Comparison of ENCODE assay signal across 7 cellular contexts in the genomic region with DNA sequence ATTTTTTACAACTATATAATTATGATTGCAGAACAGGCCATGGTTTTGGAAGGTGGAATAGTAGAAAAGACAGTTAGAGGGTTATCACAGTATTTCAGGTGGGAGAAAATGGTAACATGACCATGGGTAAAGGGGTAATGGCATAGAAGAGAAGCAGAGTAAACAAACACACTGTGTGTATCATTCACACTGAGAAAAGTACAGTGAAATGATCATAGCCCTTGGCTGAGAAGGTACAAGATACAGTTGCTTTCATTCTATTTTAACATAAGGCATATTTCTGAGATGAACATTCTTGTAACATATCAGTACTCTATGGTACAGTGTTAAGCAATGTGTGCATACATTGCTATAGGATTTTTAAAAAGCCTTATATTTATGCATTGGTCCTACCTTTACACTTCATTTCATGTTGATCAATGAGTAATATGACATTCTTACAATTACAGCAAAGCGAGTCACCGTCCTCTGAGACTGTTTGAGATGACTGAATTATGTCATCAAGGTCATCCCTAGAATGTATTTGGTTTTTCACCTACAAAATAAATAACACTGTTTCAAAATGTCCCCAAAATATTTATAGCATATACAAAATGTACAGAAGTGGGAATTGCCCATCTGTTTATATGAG.
DNase-seq lines count a peak whose midpoint lies in the region; ATAC-seq and TF ChIP-seq lines count a peak whose summit lies in the region.
"Not testable (repeated sequence)": the region's sequence is repeated elsewhere in the genome, so short reads cannot be mapped to it uniquely, and the experiment has no call there.

No MANE protein-coding gene starts in this region.

- not testable (repeated sequence) for TF ChIP-seq CTCF in HCT116 (IDR thresholded peaks at IDR 0.05 in 2 of 3, conservative IDR thresholded peaks at IDR 0.05 in 1 of 3; ENCODE audit: borderline replicate concordance in 1 of 3, insufficient read depth in 1 of 3, low read depth in 2 of 3, low read length in 2 of 3); PC-3 (conservative IDR thresholded peaks at IDR 0.05; ENCODE audit: low read depth, low read length); RWPE2 (IDR thresholded peaks at IDR 0.05; ENCODE audit: poor library complexity, severe bottlenecking)

- H3K36me3 Mint-ChIP-seq in activated T-cell treated with anti-CD3 and anti-CD28 coated beads, Interleukin-2, amount 50 U/mL, for 4 hours (ENCODE audit: insufficient read depth): peaks cover 10% of the 10 kb centered on the region
- not testable (repeated sequence) for H3K36me3 Mint-ChIP-seq in activated naive CD4-positive, alpha-beta T cell treated with anti-CD3 and anti-CD28 coated beads, Interleukin-2, amount 50 U/mL, for 72 hours

- H3K4me1 Mint-ChIP-seq in activated T-cell treated with anti-CD3 and anti-CD28 coated beads, Interleukin-2, amount 50 U/mL, for 4 hours (ENCODE audit: low read depth): not testable (repeated sequence)

- H3K4me3 Mint-ChIP-seq in activated T-cell treated with anti-CD3 and anti-CD28 coated beads, Interleukin-2, amount 50 U/mL, for 4 hours: not testable (repeated sequence)

- not testable (repeated sequence) for H3K27me3 Mint-ChIP-seq in activated T-cell treated with anti-CD3 and anti-CD28 coated beads, Interleukin-2, amount 50 U/mL, for 4 hours (ENCODE audit: low read depth)

- CTCF ChIA-PET in HCT116 (lab: Charles Lee); PC-3 (lab: Charles Lee): not testable (repeated sequence)

- intact Hi-C loops in HCT116 (cut with micrococcal nuclease); PC-3 (cut with micrococcal nuclease): not testable (repeated sequence)

- not testable (repeated sequence) for DNase-seq in HCT116 (ENCODE audit: low read depth, low spot score); PC-3; RWPE2 (ENCODE audit: low spot score); activated T-cell treated with anti-CD3 and anti-CD28 coated beads, Interleukin-2, amount 50 U/mL, for 4 hours; activated naive CD4-positive, alpha-beta T cell treated with anti-CD3 and anti-CD28 coated beads, Interleukin-2, amount 50 U/mL, for 72 hours (ENCODE audit: low spot score in 2 of 2); stimulated activated naive CD8-positive, alpha-beta T cell treated with anti-CD3 and anti-CD28 coated beads, Interleukin-15, Interleukin-2, amounts not matched to agents 100 U/mL and 50 U/mL, for 24 hours
- DNase-seq in kidney tubule cell (ENCODE audit: low spot score): peak; percentile 1

- TF ChIP-seq RAD21 in HCT116 (IDR thresholded peaks at IDR 0.05; ENCODE audit: low read depth): not testable (repeated sequence)

- POLR2A ChIA-PET in HCT116 (lab: Charles Lee); PC-3 (lab: Charles Lee; ENCODE audit: unreplicated experiment): not testable (repeated sequence)

- not testable (repeated sequence) for H3K9me3 Mint-ChIP-seq in activated T-cell treated with anti-CD3 and anti-CD28 coated beads, Interleukin-2, amount 50 U/mL, for 4 hours; activated naive CD4-positive, alpha-beta T cell treated with anti-CD3 and anti-CD28 coated beads, Interleukin-2, amount 50 U/mL, for 72 hours

- peak; percentile 78 for ATAC-seq in HCT116
- peak; percentile 82 for ATAC-seq in PC-3
- ATAC-seq in RWPE2 (ENCODE audit: low read depth): peak; percentile 78
- peak; percentile 53 to 54 for ATAC-seq in activated T-cell treated with anti-CD3 and anti-CD28 coated beads, Interleukin-2, amount 50 U/mL, for 4 hours
- ATAC-seq in activated naive CD4-positive, alpha-beta T cell treated with anti-CD3 and anti-CD28 coated beads, Interleukin-2, amount 50 U/mL, for 72 hours: peak; percentile 55 to 96
- peak; percentile 32 for ATAC-seq in stimulated activated naive CD8-positive, alpha-beta T cell treated with anti-CD3 and anti-CD28 coated beads, Interleukin-15, Interleukin-2, amounts not matched to agents 100 U/mL and 50 U/mL, for 24 hours

- not testable (repeated sequence) for TF ChIP-seq POLR2A in HCT116 (IDR thresholded peaks at IDR 0.05; ENCODE audit: borderline replicate concordance, extremely low read depth, insufficient read depth, insufficient read length)

- H3K9me3 ChIP-seq in HCT116 (ENCODE audit: control insufficient read depth in 1 of 2, insufficient read depth in 1 of 2, low read depth in 1 of 2, low read length in 2 of 2); PC-3 (ENCODE audit: low read length); RWPE2 (ENCODE audit: severe bottlenecking): not testable (repeated sequence)

- H3K27me3 ChIP-seq in HCT116 (ENCODE audit: insufficient read depth, low read length); PC-3 (ENCODE audit: low read length); RWPE2 (ENCODE audit: insufficient read depth, poor library complexity, severe bottlenecking): not testable (repeated sequence)

- not testable (repeated sequence) for H3K9ac ChIP-seq in HCT116 (ENCODE audit: low read length); PC-3 (ENCODE audit: low read length)

- H3K27ac Mint-ChIP-seq in activated naive CD4-positive, alpha-beta T cell treated with anti-CD3 and anti-CD28 coated beads, Interleukin-2, amount 50 U/mL, for 72 hours: not testable (repeated sequence)

- not testable (repeated sequence) for H3K4me1 ChIP-seq in HCT116 (ENCODE audit: control insufficient read depth in 1 of 2, insufficient read depth in 2 of 2, low read length in 2 of 2); PC-3 (ENCODE audit: insufficient read depth, low read length); RWPE2 (ENCODE audit: insufficient read depth, poor library complexity, severe bottlenecking)

- RAD21 ChIA-PET in HCT116 (lab: Charles Lee; ENCODE audit: low non-redundant PET in 1 of 2, low total read pairs in 2 of 2, uncharacterized antibody in 2 of 2, unreplicated experiment in 2 of 2): not testable (repeated sequence)

- H4K20me1 ChIP-seq in HCT116 (ENCODE audit: insufficient read depth); PC-3 (ENCODE audit: low read length): not testable (repeated sequence)

- not testable (repeated sequence) for H3K79me2 ChIP-seq in HCT116 (ENCODE audit: insufficient read depth, low read length); PC-3 (ENCODE audit: low read length)

- not testable (repeated sequence) for H3K9me2 ChIP-seq in HCT116 (ENCODE audit: insufficient read depth); PC-3 (replicated peaks; ENCODE audit: low read length)

- not testable (repeated sequence) for BruUV-seq in HCT116 (replicated peaks; lab: Mats Ljungman, UMichigan); PC-3 (replicated peaks; lab: Mats Ljungman, UMichigan)

- H3K4me2 ChIP-seq in HCT116 (ENCODE audit: low read length); PC-3 (ENCODE audit: low read length): not testable (repeated sequence)

- H2AFZ ChIP-seq in HCT116 (ENCODE audit: low read depth, low read length, poor library complexity, severe bottlenecking); PC-3 (ENCODE audit: low read length): not testable (repeated sequence)

- not testable (repeated sequence) for H3K27ac ChIP-seq in HCT116 (ENCODE audit: low read depth, low read length); PC-3 (ENCODE audit: low read length); RWPE2 (ENCODE audit: poor library complexity, severe bottlenecking)

- not testable (repeated sequence) for H3F3A ChIP-seq in PC-3 (ENCODE audit: low read length, unreplicated experiment)

- H3K36me3 ChIP-seq in HCT116 (ENCODE audit: control insufficient read depth in 1 of 2, insufficient read depth in 2 of 2, low read length in 2 of 2); PC-3 (ENCODE audit: low read depth, low read length); RWPE2 (ENCODE audit: low read depth): not testable (repeated sequence)

- H3K4me3 ChIP-seq in HCT116 (replicated peaks in 1 of 2; ENCODE audit: low read depth in 1 of 2, low read length in 2 of 2); PC-3 (ENCODE audit: low read length); RWPE2 (ENCODE audit: severe bottlenecking): not testable (repeated sequence)

Comparison
In these comparisons a context has a peak if more than half of its experiments do, and no peak if none do; other contexts are left out.
1. ATAC-seq: peak in every context shown above with its lines; median percentile 82 in PC-3; 78 in HCT116; 78 in RWPE2; 76 in activated naive CD4-positive, alpha-beta T cell treated with anti-CD3 and anti-CD28 coated beads, Interleukin-2, amount 50 U/mL, for 72 hours; 54 in activated T-cell treated with anti-CD3 and anti-CD28 coated beads, Interleukin-2, amount 50 U/mL, for 4 hours; 32 in stimulated activated naive CD8-positive, alpha-beta T cell treated with anti-CD3 and anti-CD28 coated beads, Interleukin-15, Interleukin-2, amounts not matched to agents 100 U/mL and 50 U/mL, for 24 hours.